10 cellular contexts compared by ENCODE assay signal in genomic region chr13:40536443-40537113, GRCh38.
DNase-seq lines count a peak whose midpoint lies in the region; ATAC-seq, FAIRE-seq and TF ChIP-seq lines count a peak whose summit lies in the region.
"Had no signal": no experiment of that assay in that cellular context is flagged by ENCODE, and none has a peak within 500 bp of the region (broad histone marks: within the 10 kb centered on the region; RNA-seq: fewer than 3 reads in every experiment).

No MANE protein-coding gene starts in this region.

- no peaks in the 10 kb centered on the region for H3K27me3 ChIP-seq in HUES64 (ENCODE audit: insufficient read depth, low read length)
- H3K27me3 ChIP-seq in breast epithelium = no peaks in the 10 kb centered on the region
- H3K27me3 ChIP-seq in mesenchymal stem cell (ENCODE audit: control insufficient read depth in 1 of 2, insufficient read depth in 1 of 2, low read length in 2 of 2) = no peaks in the 10 kb centered on the region

- no peak overlapping the region for H3K4ac ChIP-seq in mesenchymal stem cell (ENCODE audit: low read depth in 1 of 2, low read length in 2 of 2)

- no peak for TF ChIP-seq EP300 in A549 (IDR thresholded peaks at IDR 0.05)

- H3K27ac ChIP-seq in A549 (peak overlapping the region; percentile 35 to 71; a peak in 5 of 6 replicates), HUES64 (ENCODE audit: low read depth, low read length) (peak overlapping the region; percentile 53; the same call in 1 of the 2 replicates), breast epithelium (peak overlapping the region; percentile 78 to 79), mesenchymal stem cell (ENCODE audit: low read length, poor library complexity, severe bottlenecking) (no peak overlapping the region)

- POLR2A ChIA-PET in A549 (lab: Yijun Ruan, JAX) = no interaction called here

- no peak overlapping the region for H3K18ac ChIP-seq in mesenchymal stem cell (ENCODE audit: low read depth in 1 of 2, low read length in 2 of 2)

- peak overlapping the region; percentile 25 for H2AK5ac ChIP-seq in mesenchymal stem cell (ENCODE audit: low read length, severe bottlenecking)

- H2BK15ac ChIP-seq in mesenchymal stem cell (ENCODE audit: low read depth, poor library complexity, severe bottlenecking) = no peak overlapping the region

- no peak for TF ChIP-seq RAD21 in A549 (conservative IDR thresholded peaks at IDR 0.05 in 1 of 2, IDR thresholded peaks at IDR 0.05 in 1 of 2)

- peaks cover 8% of the 10 kb centered on the region for H3K79me1 ChIP-seq in mesenchymal stem cell (replicated peaks; ENCODE audit: low read length, poor library complexity, severe bottlenecking)

- FAIRE-seq in A549 (lab: Jason Lieb, UNC) = no peak

- ATAC-seq in A549 (no peak), GM18502 (IDR thresholded peaks at IDR 0.05; ENCODE audit: poor library complexity, unreplicated experiment) (no peak)

- no peak overlapping the region for H4K91ac ChIP-seq in mesenchymal stem cell (ENCODE audit: low read length)

- CTCF ChIA-PET in A549 (lab: Yijun Ruan, JAX) = interaction anchor here (1.4 kb wide), 1 partner anchor 11 kb away, joined by 3 read pairs; no protein-coding TSS in a partner anchor

- H3K4me3 ChIP-seq in A549 = no peak overlapping the region
- H3K4me3 ChIP-seq in HUES64 (ENCODE audit: low read length) = no peak overlapping the region
- H3K4me3 ChIP-seq in breast epithelium = no peak overlapping the region
- H3K4me3 ChIP-seq in mesenchymal stem cell (ENCODE audit: insufficient read depth in 1 of 2, low read depth in 1 of 2, low read length in 2 of 2) = no peak overlapping the region

- no peak overlapping the region for H3K14ac ChIP-seq in mesenchymal stem cell (ENCODE audit: low read length in 2 of 2)

- no peaks in the 10 kb centered on the region for H3K36me3 ChIP-seq in HUES64 (ENCODE audit: insufficient read depth, low read length)
- no peaks in the 10 kb centered on the region for H3K36me3 ChIP-seq in breast epithelium
- H3K36me3 ChIP-seq in mesenchymal stem cell (ENCODE audit: control insufficient read depth in 1 of 2, insufficient read depth in 2 of 2, low read depth in 1 of 2, low read length in 2 of 2) = peaks cover 0 to 5% of the 10 kb centered on the region in 2 experiments

- 78% methylated on average over 9 of the region's 9 CpGs for WGBS in A549 (ENCODE audit: missing lambda C conversion rate)
- 78% methylated on average over 9 of the region's 9 CpGs for WGBS in HUES64
- 82% methylated on average over 9 of the region's 9 CpGs for WGBS in mesenchymal stem cell

- TF ChIP-seq CTCF in A549 (IDR thresholded peaks at IDR 0.05) (no peak), breast epithelium (IDR thresholded peaks at IDR 0.05) (no peak)

- intact Hi-C loops in breast epithelium (cut with DNase I; ENCODE audit: low total_unique reads) = no loop called here

- H3K9me3 ChIP-seq in A549 = no peaks in the 10 kb centered on the region
- no peaks in the 10 kb centered on the region for H3K9me3 ChIP-seq in HUES64 (ENCODE audit: insufficient read depth, low read depth, low read length)
- H3K9me3 ChIP-seq in breast epithelium = no peaks in the 10 kb centered on the region
- H3K9me3 ChIP-seq in mesenchymal stem cell (ENCODE audit: control insufficient read depth, low read length) = no peaks in the 10 kb centered on the region

- H2BK12ac ChIP-seq in mesenchymal stem cell (ENCODE audit: low read length in 2 of 2) = no peak overlapping the region

- H4K8ac ChIP-seq in mesenchymal stem cell (ENCODE audit: low read length) = no peak overlapping the region

- H3K9ac ChIP-seq in HUES64 (ENCODE audit: low read depth, low read length) (no peak overlapping the region), mesenchymal stem cell (ENCODE audit: low read length) (no peak overlapping the region)

- peak in 1 of 2 experiments; percentile 30 for DNase-seq in A549 (ENCODE audit: low read depth in 1 of 2, low spot score in 1 of 2)
- peak; percentile 63 to 90 for DNase-seq in breast epithelium (ENCODE audit: low spot score in 2 of 2)
- DNase-seq in mesenchymal stem cell = no peak
- no peak for DNase-seq in stimulated activated CD8-positive, alpha-beta memory T cell treated with anti-CD3 and anti-CD28 coated beads, Interleukin-4, amount 100 ng/mL, for 48 hours
- no peak for DNase-seq in dedifferentiated amniotic fluid mesenchymal stem cell (ENCODE audit: extremely low spot score)
- no peak for DNase-seq in retina
- DNase-seq: activated CD4-positive, alpha-beta memory T cell treated with anti-CD3 and anti-CD28 coated beads for 36 hours; activated naive CD4-positive, alpha-beta T cell treated with anti-CD3 and anti-CD28 coated beads, Interleukin-2, amount 50 U/mL, for 16 hours had no signal

- H2AFZ ChIP-seq in mesenchymal stem cell (ENCODE audit: low read depth, low read length) = no peak overlapping the region

- TF ChIP-seq POLR2A in A549 (IDR thresholded peaks at IDR 0.05; ENCODE audit: low read length) = no peak
- TF ChIP-seq POLR2A in breast epithelium (IDR thresholded peaks at IDR 0.05) = no peak

- H3K4me2 ChIP-seq in A549 = peak overlapping the region; percentile 36; the same call in 2 of the 3 replicates
- H3K4me2 ChIP-seq in mesenchymal stem cell (ENCODE audit: low read length, poor library complexity, severe bottlenecking) = no peak overlapping the region

- H2BK5ac ChIP-seq in mesenchymal stem cell (ENCODE audit: low read depth, low read length, poor library complexity, severe bottlenecking) = no peak overlapping the region

- no peak overlapping the region for H3K23ac ChIP-seq in mesenchymal stem cell (ENCODE audit: low read length in 2 of 2)

- H3K4me1 ChIP-seq in A549 (peaks cover 30% of the 10 kb centered on the region), HUES64 (ENCODE audit: insufficient read depth, low read length) (peaks cover 24% of the 10 kb centered on the region), breast epithelium (peaks cover 0 to 6% of the 10 kb centered on the region in 2 donors), mesenchymal stem cell (ENCODE audit: control insufficient read depth, insufficient read depth, low read depth, low read length) (peaks cover 6% of the 10 kb centered on the region)

- no peak overlapping the region for H2BK120ac ChIP-seq in mesenchymal stem cell (ENCODE audit: low read depth, low read length)

TF ChIP-seq in A549, 52 proteins besides CTCF, POLR2A, EP300 and RAD21:
- TF ChIP-seq HOXB5 (CRISPR knock-in tag; IDR thresholded peaks at IDR 0.05) (no peak), NPAS2 (CRISPR knock-in tag; IDR thresholded peaks at IDR 0.05; ENCODE audit: borderline replicate concordance) (no peak), NR3C1 (IDR thresholded peaks at IDR 0.05) (no peak), RCOR1 (IDR thresholded peaks at IDR 0.05; ENCODE audit: low read depth, low read length) (no peak), HDAC2 (IDR thresholded peaks at IDR 0.05) (no peak), BCL3 (IDR thresholded peaks at IDR 0.05) (no peak), HES2 (IDR thresholded peaks at IDR 0.05) (no peak)
TF ChIP-seq in A549: peak in this region for 0.

Comparison
In these comparisons a context has a peak if more than half of its experiments do, and no peak if none do; other contexts are left out.
1. DNase-seq: peak in breast epithelium (2 of 2); none in mesenchymal stem cell (single experiment), stimulated activated CD8-positive, alpha-beta memory T cell treated with anti-CD3 and anti-CD28 coated beads, Interleukin-4, amount 100 ng/mL, for 48 hours (single experiment), dedifferentiated amniotic fluid mesenchymal stem cell (single experiment) and retina (single experiment).